Comparison of ENCODE assay signal across 14 cellular contexts in genomic region chr9:99183616-99184015, GRCh38.
"Had no signal": no experiment of that assay in that cellular context is flagged by ENCODE, and none has a peak within 500 bp of the region (broad histone marks: within the 10 kb centered on the region; RNA-seq: fewer than 3 reads in every experiment).

No MANE protein-coding gene starts in this region.

- H3K9me3 ChIP-seq: left lung, SJSA1 had no signal

- H3K27me3 ChIP-seq: cardiac muscle cell, left lung had no signal

- H3K4me3 ChIP-seq: cardiac muscle cell, left lung, SJSA1 had no signal

- H3K27ac ChIP-seq: cardiac muscle cell, left lung, parathyroid adenoma, SJSA1 had no signal

- H3K4me1 ChIP-seq: parathyroid adenoma had no signal

- H3K9ac ChIP-seq: parathyroid adenoma had no signal

- H3K9me3 Mint-ChIP-seq: activated CD4-positive, alpha-beta T cell treated with anti-CD3 and anti-CD28 coated beads, Interleukin-2, amount 10 ng/mL, durations not matched to agents 24 days and 14 days; WTC11 had no signal

- H3K27ac Mint-ChIP-seq: WTC11 had no signal

- DNase-seq: activated effector memory CD4-positive, alpha-beta T cell treated with Interleukin-2 at 50 U/mL for 16 hours; activated T-cell treated with anti-CD3 and anti-CD28 coated beads, Interleukin-2, amount 50 U/mL, for 1 hour; foreskin melanocyte; left lung; retina; stimulated activated CD4-positive, alpha-beta T cell treated with anti-CD3 and anti-CD28 coated beads, Interleukin-4, amount 100 ng/mL, for 4 hours; trophoblast cell had no signal

- H2AFZ ChIP-seq: parathyroid adenoma had no signal

- H3K36me3 ChIP-seq: cardiac muscle cell, left lung, SJSA1 had no signal

- H3K79me2 ChIP-seq: parathyroid adenoma had no signal

- H3K4me3 Mint-ChIP-seq: activated CD4-positive, alpha-beta T cell treated with anti-CD3 and anti-CD28 coated beads, Interleukin-2, amount 10 ng/mL, durations not matched to agents 24 days and 14 days; WTC11 had no signal

- H3K36me3 Mint-ChIP-seq: WTC11 had no signal

- FAIRE-seq: astrocyte, keratinocyte had no signal
